ENCODE assay signal across 7 cellular contexts in genomic region chr5:84163671-84164070, GRCh38.
"Had no signal": no experiment of that assay in that cellular context is flagged by ENCODE, and none has a peak within 500 bp of the region (broad histone marks: within the 10 kb centered on the region; RNA-seq: fewer than 3 reads in every experiment).

No MANE protein-coding gene starts in this region.

- FAIRE-seq: G401.6, GM12891, GM12892, GM18507, GM19239 had no signal

- DNase-seq: GDM1, GF-D8 had no signal
